29 cellular contexts compared by ENCODE assay signal in genomic region chr5:18333841-18334240, GRCh38.
"Had no signal": no experiment of that assay in that cellular context is flagged by ENCODE, and none has a peak within 500 bp of the region (broad histone marks: within the 10 kb centered on the region; RNA-seq: fewer than 3 reads in every experiment).

No MANE protein-coding gene starts in this region.

- H3K9me3 ChIP-seq: adrenal gland, SJCRH30, SK-N-SH had no signal

- H3K36me3 ChIP-seq: adrenal gland, breast epithelium, SJCRH30 had no signal

- H3K4me1 ChIP-seq: adrenal gland, breast epithelium, SJCRH30 had no signal

- H3K9ac ChIP-seq: KMS-11, SK-N-SH had no signal

- ATAC-seq: activated T-cell treated with anti-CD3 and anti-CD28 coated beads, Interleukin-2, amount 50 U/mL, for 4 hours; activated T-helper 17 cell treated with anti-CD3 and anti-CD28 coated beads, Interleukin-2, amount 50 U/mL, for 72 hours; Right ventricle myocardium inferior had no signal

- H3K4me3 ChIP-seq: adrenal gland, breast epithelium, SJCRH30 had no signal

- H3K27ac ChIP-seq: adrenal gland, breast epithelium, KMS-11, SJCRH30, VCaP had no signal

- DNase-seq: activated CD4-positive, alpha-beta memory T cell treated with anti-CD3 and anti-CD28 coated beads for 36 hours; activated CD4-positive, alpha-beta T cell treated with anti-CD3 and anti-CD28 coated beads, Interleukin-2, amount 10 ng/mL, durations not matched to agents 7 days and 5 days; activated CD4-positive, CD25-positive, alpha-beta regulatory T cell; activated CD8-positive, alpha-beta memory T cell treated with anti-CD3 and anti-CD28 coated beads for 24 hours; activated gamma-delta T cell; activated naive CD4-positive, alpha-beta T cell treated with anti-CD3 and anti-CD28 coated beads for 36 hours; activated naive CD8-positive, alpha-beta T cell treated with anti-CD3 and anti-CD28 coated beads for 36 hours; activated T-cell treated with anti-CD3 and anti-CD28 coated beads, Interleukin-2, amount 50 U/mL, for 4 hours; adrenal gland; aorta; central memory CD4-positive, alpha-beta T cell; NCI-H1092 treated with DMSO at 0.1 percent for 48 hours; NCI-H1417 treated with DMSO at 0.1 percent for 48 hours; NCI-H1694; NCI-H2029; NCI-H2107; NCI-H2171 treated with DMSO at 0.1 percent for 48 hours; NCI-H226; NCI-H526 treated with DMSO at 0.1 percent for 48 hours; NCI-H82; RPMI8226; SJCRH30; SK-N-SH; T-helper 1 cell had no signal

- H3K4me2 ChIP-seq: KMS-11, SK-N-SH had no signal

- H3K27me3 ChIP-seq: adrenal gland, breast epithelium, SJCRH30 had no signal
